1 cellular context compared by ENCODE assay signal in the genomic region with DNA sequence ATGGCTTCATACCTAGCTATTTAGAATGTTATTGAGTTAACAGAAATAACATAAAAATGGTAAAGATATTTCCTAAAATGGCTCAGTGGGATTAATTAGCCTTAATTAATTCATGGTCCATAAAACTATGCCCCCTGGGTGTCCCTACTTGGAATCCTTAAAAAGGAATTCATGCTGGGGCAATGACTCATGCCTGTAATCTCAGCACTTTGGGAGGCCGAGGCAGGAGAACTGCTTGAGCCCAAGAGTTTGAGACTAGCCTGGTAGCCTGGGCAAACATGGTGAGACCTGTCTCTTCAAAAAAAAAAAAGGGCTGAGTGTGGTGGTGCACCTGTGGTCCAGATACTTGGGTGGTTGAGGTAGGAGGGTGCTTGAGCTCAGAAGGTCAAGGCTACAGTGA.
TF ChIP-seq lines count a peak whose summit lies in the region.

No MANE protein-coding gene starts in this region.

TF ChIP-seq in GM23338, 12 proteins besides CTCF, POLR2A, EP300 and RAD21 (continued from another document):
- TF ChIP-seq, protein P1, sequence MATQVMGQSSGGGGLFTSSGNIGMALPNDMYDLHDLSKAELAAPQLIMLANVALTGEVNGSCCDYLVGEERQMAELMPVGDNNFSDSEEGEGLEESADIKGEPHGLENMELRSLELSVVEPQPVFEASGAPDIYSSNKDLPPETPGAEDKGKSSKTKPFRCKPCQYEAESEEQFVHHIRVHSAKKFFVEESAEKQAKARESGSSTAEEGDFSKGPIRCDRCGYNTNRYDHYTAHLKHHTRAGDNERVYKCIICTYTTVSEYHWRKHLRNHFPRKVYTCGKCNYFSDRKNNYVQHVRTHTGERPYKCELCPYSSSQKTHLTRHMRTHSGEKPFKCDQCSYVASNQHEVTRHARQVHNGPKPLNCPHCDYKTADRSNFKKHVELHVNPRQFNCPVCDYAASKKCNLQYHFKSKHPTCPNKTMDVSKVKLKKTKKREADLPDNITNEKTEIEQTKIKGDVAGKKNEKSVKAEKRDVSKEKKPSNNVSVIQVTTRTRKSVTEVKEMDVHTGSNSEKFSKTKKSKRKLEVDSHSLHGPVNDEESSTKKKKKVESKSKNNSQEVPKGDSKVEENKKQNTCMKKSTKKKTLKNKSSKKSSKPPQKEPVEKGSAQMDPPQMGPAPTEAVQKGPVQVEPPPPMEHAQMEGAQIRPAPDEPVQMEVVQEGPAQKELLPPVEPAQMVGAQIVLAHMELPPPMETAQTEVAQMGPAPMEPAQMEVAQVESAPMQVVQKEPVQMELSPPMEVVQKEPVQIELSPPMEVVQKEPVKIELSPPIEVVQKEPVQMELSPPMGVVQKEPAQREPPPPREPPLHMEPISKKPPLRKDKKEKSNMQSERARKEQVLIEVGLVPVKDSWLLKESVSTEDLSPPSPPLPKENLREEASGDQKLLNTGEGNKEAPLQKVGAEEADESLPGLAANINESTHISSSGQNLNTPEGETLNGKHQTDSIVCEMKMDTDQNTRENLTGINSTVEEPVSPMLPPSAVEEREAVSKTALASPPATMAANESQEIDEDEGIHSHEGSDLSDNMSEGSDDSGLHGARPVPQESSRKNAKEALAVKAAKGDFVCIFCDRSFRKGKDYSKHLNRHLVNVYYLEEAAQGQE (IDR thresholded peaks at IDR 0.05; ENCODE audit: unreplicated experiment), result no peak
- TF ChIP-seq, protein P2, sequence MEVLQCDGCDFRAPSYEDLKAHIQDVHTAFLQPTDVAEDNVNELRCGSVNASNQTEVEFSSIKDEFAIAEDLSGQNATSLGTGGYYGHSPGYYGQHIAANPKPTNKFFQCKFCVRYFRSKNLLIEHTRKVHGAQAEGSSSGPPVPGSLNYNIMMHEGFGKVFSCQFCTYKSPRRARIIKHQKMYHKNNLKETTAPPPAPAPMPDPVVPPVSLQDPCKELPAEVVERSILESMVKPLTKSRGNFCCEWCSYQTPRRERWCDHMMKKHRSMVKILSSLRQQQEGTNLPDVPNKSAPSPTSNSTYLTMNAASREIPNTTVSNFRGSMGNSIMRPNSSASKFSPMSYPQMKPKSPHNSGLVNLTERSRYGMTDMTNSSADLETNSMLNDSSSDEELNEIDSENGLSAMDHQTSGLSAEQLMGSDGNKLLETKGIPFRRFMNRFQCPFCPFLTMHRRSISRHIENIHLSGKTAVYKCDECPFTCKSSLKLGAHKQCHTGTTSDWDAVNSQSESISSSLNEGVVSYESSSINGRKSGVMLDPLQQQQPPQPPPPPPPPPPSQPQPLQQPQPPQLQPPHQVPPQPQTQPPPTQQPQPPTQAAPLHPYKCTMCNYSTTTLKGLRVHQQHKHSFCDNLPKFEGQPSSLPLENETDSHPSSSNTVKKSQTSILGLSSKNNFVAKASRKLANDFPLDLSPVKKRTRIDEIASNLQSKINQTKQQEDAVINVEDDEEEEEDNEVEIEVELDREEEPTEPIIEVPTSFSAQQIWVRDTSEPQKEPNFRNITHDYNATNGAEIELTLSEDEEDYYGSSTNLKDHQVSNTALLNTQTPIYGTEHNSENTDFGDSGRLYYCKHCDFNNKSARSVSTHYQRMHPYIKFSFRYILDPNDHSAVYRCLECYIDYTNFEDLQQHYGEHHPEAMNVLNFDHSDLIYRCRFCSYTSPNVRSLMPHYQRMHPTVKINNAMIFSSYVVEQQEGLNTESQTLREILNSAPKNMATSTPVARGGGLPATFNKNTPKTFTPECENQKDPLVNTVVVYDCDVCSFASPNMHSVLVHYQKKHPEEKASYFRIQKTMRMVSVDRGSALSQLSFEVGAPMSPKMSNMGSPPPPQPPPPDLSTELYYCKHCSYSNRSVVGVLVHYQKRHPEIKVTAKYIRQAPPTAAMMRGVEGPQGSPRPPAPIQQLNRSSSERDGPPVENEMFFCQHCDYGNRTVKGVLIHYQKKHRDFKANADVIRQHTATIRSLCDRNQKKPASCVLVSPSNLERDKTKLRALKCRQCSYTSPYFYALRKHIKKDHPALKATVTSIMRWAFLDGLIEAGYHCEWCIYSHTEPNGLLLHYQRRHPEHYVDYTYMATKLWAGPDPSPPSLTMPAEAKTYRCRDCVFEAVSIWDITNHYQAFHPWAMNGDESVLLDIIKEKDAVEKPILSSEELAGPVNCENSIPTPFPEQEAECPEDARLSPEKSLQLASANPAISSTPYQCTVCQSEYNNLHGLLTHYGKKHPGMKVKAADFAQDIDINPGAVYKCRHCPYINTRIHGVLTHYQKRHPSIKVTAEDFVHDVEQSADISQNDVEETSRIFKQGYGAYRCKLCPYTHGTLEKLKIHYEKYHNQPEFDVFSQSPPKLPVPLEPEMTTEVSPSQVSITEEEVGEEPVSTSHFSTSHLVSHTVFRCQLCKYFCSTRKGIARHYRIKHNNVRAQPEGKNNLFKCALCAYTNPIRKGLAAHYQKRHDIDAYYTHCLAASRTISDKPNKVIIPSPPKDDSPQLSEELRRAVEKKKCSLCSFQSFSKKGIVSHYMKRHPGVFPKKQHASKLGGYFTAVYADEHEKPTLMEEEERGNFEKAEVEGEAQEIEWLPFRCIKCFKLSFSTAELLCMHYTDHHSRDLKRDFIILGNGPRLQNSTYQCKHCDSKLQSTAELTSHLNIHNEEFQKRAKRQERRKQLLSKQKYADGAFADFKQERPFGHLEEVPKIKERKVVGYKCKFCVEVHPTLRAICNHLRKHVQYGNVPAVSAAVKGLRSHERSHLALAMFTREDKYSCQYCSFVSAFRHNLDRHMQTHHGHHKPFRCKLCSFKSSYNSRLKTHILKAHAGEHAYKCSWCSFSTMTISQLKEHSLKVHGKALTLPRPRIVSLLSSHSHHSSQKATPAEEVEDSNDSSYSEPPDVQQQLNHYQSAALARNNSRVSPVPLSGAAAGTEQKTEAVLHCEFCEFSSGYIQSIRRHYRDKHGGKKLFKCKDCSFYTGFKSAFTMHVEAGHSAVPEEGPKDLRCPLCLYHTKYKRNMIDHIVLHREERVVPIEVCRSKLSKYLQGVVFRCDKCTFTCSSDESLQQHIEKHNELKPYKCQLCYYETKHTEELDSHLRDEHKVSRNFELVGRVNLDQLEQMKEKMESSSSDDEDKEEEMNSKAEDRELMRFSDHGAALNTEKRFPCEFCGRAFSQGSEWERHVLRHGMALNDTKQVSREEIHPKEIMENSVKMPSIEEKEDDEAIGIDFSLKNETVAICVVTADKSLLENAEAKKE (CRISPR knock-in tag; IDR thresholded peaks at IDR 0.05), result no peak
